In genomic region chr19:30927705-30928104, GRCh38 we compare ENCODE assay signal across 30 cellular contexts.
"Had no signal": no experiment of that assay in that cellular context is flagged by ENCODE, and none has a peak within 500 bp of the region (broad histone marks: within the 10 kb centered on the region; RNA-seq: fewer than 3 reads in every experiment).

No MANE protein-coding gene starts in this region.

- H3K27ac ChIP-seq: adrenal gland, ascending aorta, body of pancreas, brain microvascular endothelial cell, breast epithelium, cardiac muscle cell had no signal

- H3K27me3 ChIP-seq: adrenal gland, ascending aorta, body of pancreas, brain microvascular endothelial cell had no signal

- DNase-seq: activated effector memory CD4-positive, alpha-beta T cell treated with anti-CD3 and anti-CD28 coated beads, Interleukin-2, amount 50 U/mL, for 16 hours; activated effector memory CD4-positive, alpha-beta T cell treated with Interleukin-2 at 50 U/mL for 16 hours; activated gamma-delta T cell; activated gamma-delta T cell treated with Interleukin-2 at 50 U/mL for 16 hours; activated naive CD4-positive, alpha-beta T cell; activated naive CD4-positive, alpha-beta T cell treated with anti-CD3 and anti-CD28 coated beads for 36 hours; activated naive CD4-positive, alpha-beta T cell treated with anti-CD3 and anti-CD28 coated beads, Interleukin-2, amount 10 ng/mL, durations not matched to agents 7 days and 5 days; activated naive CD4-positive, alpha-beta T cell treated with anti-CD3 and anti-CD28 coated beads, Interleukin-2, amount 50 U/mL, for 16 hours; activated naive CD4-positive, alpha-beta T cell treated with Interleukin-2 at 50 U/mL for 16 hours; activated naive CD8-positive, alpha-beta T cell treated with anti-CD3 and anti-CD28 coated beads for 36 hours; activated naive CD8-positive, alpha-beta T cell treated with anti-CD3 and anti-CD28 coated beads, Interleukin-2, amount 10 ng/mL, durations not matched to agents 7 days and 5 days; activated naive CD8-positive, alpha-beta T cell treated with anti-CD3 and anti-CD28 coated beads, Interleukin-2, amount 50 U/mL, for 24 hours; activated T-cell treated with anti-CD3 and anti-CD28 coated beads, Interleukin-2, amount 50 U/mL, for 1 hour; activated T-cell treated with anti-CD3 and anti-CD28 coated beads, Interleukin-2, amount 50 U/mL, for 24 hours; activated T-cell treated with anti-CD3 and anti-CD28 coated beads, Interleukin-2, amount 50 U/mL, for 4 hours; activated T-cell treated with anti-CD3 and anti-CD28 coated beads, Interleukin-2, amount 50 U/mL, for 48 hours; activated T-cell treated with anti-CD3 and anti-CD28 coated beads, Interleukin-2, amount 50 U/mL, for 72 hours; adrenal gland; amniotic stem cell; amygdala; anterior cingulate cortex; aorta; body of pancreas; brain microvascular endothelial cell; caudate nucleus; central memory CD4-positive, alpha-beta T cell; cerebellar nuclear complex had no signal

- H3K4me3 ChIP-seq: adrenal gland, ascending aorta, body of pancreas, breast epithelium, cardiac muscle cell had no signal

- H3K36me3 ChIP-seq: adrenal gland, ascending aorta, brain microvascular endothelial cell, breast epithelium, cardiac muscle cell had no signal

- H3K9me3 ChIP-seq: adrenal gland, ascending aorta, body of pancreas had no signal

- H3K4me1 ChIP-seq: adrenal gland, ascending aorta, body of pancreas, breast epithelium had no signal
